10 cellular contexts compared by ENCODE assay signal in genomic region chr11:8652140-8652539, GRCh38. TPM values are rescaled to one million over a fixed set of nuclear protein-coding genes. Genes with fewer than 3 reads are reported as not detected.
DNase-seq lines count a peak whose midpoint lies in the region; ATAC-seq and TF ChIP-seq lines count a peak whose summit lies in the region.
"Had no signal": no experiment of that assay in that cellular context is flagged by ENCODE, and none has a peak within 500 bp of the region (broad histone marks: within the 10 kb centered on the region; RNA-seq: fewer than 3 reads in every experiment).

No MANE protein-coding gene starts in this region.

- H3K4me1 Mint-ChIP-seq in activated CD8-positive, alpha-beta T cell treated with anti-CD3 and anti-CD28 coated beads, Interleukin-2, amount 10 ng/mL, durations not matched to agents 7 days and 5 days (ENCODE audit: low read depth), result peaks cover 11% of the 10 kb centered on the region

- H3K9me2 ChIP-seq in hepatocyte (replicated peaks; ENCODE audit: insufficient read depth), result no peaks in the 10 kb centered on the region

- no peak overlapping the region for H3K27ac ChIP-seq in hepatocyte

- CTCF ChIA-PET in AG04449 (lab: Yijun Ruan, JAX), result interaction anchor here (1.2 kb wide), 1 partner anchor 10 kb away, joined by 3 read pairs; no protein-coding TSS in a partner anchor
- CTCF ChIA-PET in activated CD8-positive, alpha-beta T cell treated with anti-CD3 and anti-CD28 coated beads, Interleukin-2, amount 10 ng/mL, durations not matched to agents 7 days and 5 days (lab: Charles Lee), result interaction anchor here (1.0 kb wide), 1 partner anchor 311 kb away, joined by 3 read pairs; no protein-coding TSS in a partner anchor

- ATAC-seq in activated CD8-positive, alpha-beta T cell treated with anti-CD3 and anti-CD28 coated beads, Interleukin-2, amount 10 ng/mL, durations not matched to agents 7 days and 5 days, result no peak

- no peaks in the 10 kb centered on the region for H3K79me2 ChIP-seq in hepatocyte

- peaks cover 3% of the 10 kb centered on the region for H3K4me1 ChIP-seq in hepatocyte (ENCODE audit: insufficient read depth)

- H3K4me3 Mint-ChIP-seq in activated CD8-positive, alpha-beta T cell treated with anti-CD3 and anti-CD28 coated beads, Interleukin-2, amount 10 ng/mL, durations not matched to agents 7 days and 5 days, result no peak overlapping the region

- H3K9me3 Mint-ChIP-seq in activated CD8-positive, alpha-beta T cell treated with anti-CD3 and anti-CD28 coated beads, Interleukin-2, amount 10 ng/mL, durations not matched to agents 7 days and 5 days (ENCODE audit: insufficient read depth), result no peaks in the 10 kb centered on the region

- H3K4me2 ChIP-seq in hepatocyte, result no peak overlapping the region

- H2AFZ ChIP-seq in hepatocyte, result no peak overlapping the region

- no peaks in the 10 kb centered on the region for H3K9me3 ChIP-seq in hepatocyte (ENCODE audit: low read depth)

- POLR2A ChIA-PET in AG04449 (lab: Yijun Ruan, JAX), result interaction anchor here (0.6 to 1.3 kb wide), 4 partner anchors 12 to 30 kb away, joined by 3 to 4 read pairs (median 4); no protein-coding TSS in a partner anchor
- POLR2A ChIA-PET in activated CD8-positive, alpha-beta T cell treated with anti-CD3 and anti-CD28 coated beads, Interleukin-2, amount 10 ng/mL, durations not matched to agents 7 days and 5 days (lab: Charles Lee), result interaction anchor here (1.6 kb wide), 1 partner anchor 30 kb away, joined by 4 read pairs; the partner anchor contains the start of gene TRIM66

- DNase-seq in AG04449 (ENCODE audit: low read depth, low spot score) (peak; percentile 93), HCEC 1CT (peak; percentile 94), amniotic stem cell (lab: John Stamatoyannopoulos, UW) (peak; percentile 81), hepatocyte (ENCODE audit: low spot score) (peak; percentile 55), cortex of kidney (lab: John Stamatoyannopoulos, UW) (no peak), ecto neural progenitor cell (ENCODE audit: low spot score) (no peak), NCI-H1436 (lab: John Stamatoyannopoulos, UW) (no peak)
- no peak for DNase-seq in activated CD8-positive, alpha-beta T cell treated with anti-CD3 and anti-CD28 coated beads, Interleukin-2, amount 10 ng/mL, durations not matched to agents 7 days and 5 days
- DNase-seq: nucleus accumbens had no signal

- whole genome bisulfite sequencing in hepatocyte (ENCODE audit: low lambda C conversion rate, missing lambda C conversion rate), result 89% methylated on average over 3 of the region's 3 CpGs

- no peaks in the 10 kb centered on the region for H3K27me3 Mint-ChIP-seq in activated CD8-positive, alpha-beta T cell treated with anti-CD3 and anti-CD28 coated beads, Interleukin-2, amount 10 ng/mL, durations not matched to agents 7 days and 5 days (ENCODE audit: low read depth)

- H3K27ac Mint-ChIP-seq in activated CD8-positive, alpha-beta T cell treated with anti-CD3 and anti-CD28 coated beads, Interleukin-2, amount 10 ng/mL, durations not matched to agents 7 days and 5 days, result no peak overlapping the region

- no peaks in the 10 kb centered on the region for H4K20me1 ChIP-seq in hepatocyte (ENCODE audit: insufficient read depth, poor library complexity, severe bottlenecking)

- H3K4me3 ChIP-seq in AG04449 (ENCODE audit: low read depth, low read length), result no peak overlapping the region
- no peak overlapping the region for H3K4me3 ChIP-seq in hepatocyte

- no peaks in the 10 kb centered on the region for H3K27me3 ChIP-seq in hepatocyte

- peaks cover 23% of the 10 kb centered on the region for H3K36me3 Mint-ChIP-seq in activated CD8-positive, alpha-beta T cell treated with anti-CD3 and anti-CD28 coated beads, Interleukin-2, amount 10 ng/mL, durations not matched to agents 7 days and 5 days (ENCODE audit: low read depth)

- no peak for TF ChIP-seq CTCF in AG04449 (IDR thresholded peaks at IDR 0.05; ENCODE audit: insufficient read depth, low read length, missing control alignments)
- no peak for TF ChIP-seq CTCF in hepatocyte (IDR thresholded peaks at IDR 0.05; ENCODE audit: poor library complexity)

- no peaks in the 10 kb centered on the region for H3K36me3 ChIP-seq in hepatocyte (replicated peaks; ENCODE audit: insufficient read depth, low read depth)

RNA-seq across cellular contexts. Expression of gene TRIM66, which starts 30.3 kb away (rescaled TPM):
- total RNA-seq in hepatocyte, result 1.2 and 4.7 TPM in 2 replicates
- 1.4 and 2.1 TPM in 2 replicates for polyA plus RNA-seq in hepatocyte
- total RNA-seq in activated CD8-positive, alpha-beta T cell treated with anti-CD3 and anti-CD28 coated beads, Interleukin-2, amount 10 ng/mL, durations not matched to agents 7 days and 5 days, result 10 to 100 TPM; 28.1 to 28.2 TPM

RNA-seq across cellular contexts. Expression of gene RPL27A, which starts 30.5 kb away (rescaled TPM):
- 818 and 854 TPM in 2 replicates for total RNA-seq in hepatocyte
- polyA plus RNA-seq in hepatocyte, result 803 and 849 TPM in 2 replicates
- total RNA-seq in activated CD8-positive, alpha-beta T cell treated with anti-CD3 and anti-CD28 coated beads, Interleukin-2, amount 10 ng/mL, durations not matched to agents 7 days and 5 days, result 100 to 1,000 TPM; 716 to 768 TPM

RNA-seq across cellular contexts. Expression of gene STK33, which starts 58.1 kb away (rescaled TPM):
- 9.6 and 12.8 TPM in 2 replicates for total RNA-seq in hepatocyte
- polyA plus RNA-seq in hepatocyte, result 3.0 and 6.5 TPM in 2 replicates
- 1 to 10 TPM; 3.7 to 3.9 TPM for total RNA-seq in activated CD8-positive, alpha-beta T cell treated with anti-CD3 and anti-CD28 coated beads, Interleukin-2, amount 10 ng/mL, durations not matched to agents 7 days and 5 days
- total RNA-seq: SK-MEL-5 had no signal

Comparison
In these comparisons a context has a peak if more than half of its experiments do, and no peak if none do; other contexts are left out.
1. DNase-seq: peak in AG04449 (single experiment), HCEC 1CT (single experiment), amniotic stem cell (single experiment) and hepatocyte (single experiment); none in cortex of kidney (single experiment), ecto neural progenitor cell (single experiment), NCI-H1436 (single experiment) and activated CD8-positive, alpha-beta T cell treated with anti-CD3 and anti-CD28 coated beads, Interleukin-2, amount 10 ng/mL, durations not matched to agents 7 days and 5 days (single experiment).